20 cellular contexts compared by ENCODE assay signal in the genomic region with DNA sequence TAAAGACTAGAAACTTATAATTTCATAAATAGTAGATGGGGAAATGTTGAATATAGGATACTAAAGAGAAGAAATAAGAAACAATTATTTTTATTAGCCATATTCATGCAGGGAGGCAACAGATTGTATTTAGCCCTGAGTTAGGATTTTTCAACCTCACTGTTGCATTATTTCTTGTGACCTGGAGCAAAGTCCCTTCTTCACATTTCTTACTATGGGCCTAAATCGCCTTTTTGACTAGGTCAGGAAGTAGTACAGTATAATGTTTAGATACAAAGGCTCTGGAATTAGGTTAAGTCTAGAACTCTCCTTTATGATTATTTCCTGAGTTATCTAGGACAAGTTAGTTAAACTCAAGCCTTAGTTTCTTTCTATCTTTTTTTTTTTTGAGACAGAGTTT.
"Had no signal": no experiment of that assay in that cellular context is flagged by ENCODE, and none has a peak within 500 bp of the region (broad histone marks: within the 10 kb centered on the region; RNA-seq: fewer than 3 reads in every experiment).

No MANE protein-coding gene starts in this region.

- H3K36me3 ChIP-seq: heart left ventricle, pancreas, prostate gland, right lobe of liver, spleen had no signal

- H3K4me3 Mint-ChIP-seq: nephron; stimulated activated naive B cell treated with anti-CD40 and anti-IgM and Interleukin-4, amounts not matched to agents 10 μg/mL and 1 μg/mL and 100 μg/mL, for 72 hours; stimulated activated naive CD8-positive, alpha-beta T cell treated with anti-CD3 and anti-CD28 coated beads, Interleukin-15, amount 100 ng/mL, for 72 hours had no signal

- FAIRE-seq: pancreas had no signal

- H3K9me3 Mint-ChIP-seq: nephron; stimulated activated naive CD8-positive, alpha-beta T cell treated with anti-CD3 and anti-CD28 coated beads, Interleukin-15, amount 100 ng/mL, for 72 hours had no signal

- H3K27ac Mint-ChIP-seq: stimulated activated naive B cell treated with anti-CD40 and anti-IgM and Interleukin-4, amounts not matched to agents 10 μg/mL and 1 μg/mL and 100 μg/mL, for 72 hours had no signal

- H3K9me3 ChIP-seq: heart left ventricle, mucosa of descending colon, pancreas, prostate gland, right lobe of liver, spleen, testis had no signal

- H3K4me3 ChIP-seq: coronary artery, heart left ventricle, mucosa of descending colon, pancreas, prostate gland, right lobe of liver, spleen, testis had no signal

- H3K27me3 ChIP-seq: heart left ventricle, pancreas, right lobe of liver, spleen, testis had no signal

- H3K27ac ChIP-seq: coronary artery, heart left ventricle, pancreas, prostate gland, right lobe of liver, spleen had no signal

- H3K27me3 Mint-ChIP-seq: stimulated activated naive B cell treated with anti-CD40 and anti-IgM and Interleukin-4, amounts not matched to agents 10 μg/mL and 1 μg/mL and 100 μg/mL, for 72 hours; stimulated activated naive CD8-positive, alpha-beta T cell treated with anti-CD3 and anti-CD28 coated beads, Interleukin-15, amount 100 ng/mL, for 72 hours had no signal

- DNase-seq: effector CD4-positive, alpha-beta T cell; foreskin melanocyte; heart left ventricle; hippocampal formation; left colon; mammary epithelial cell; mucosa of descending colon; occipital lobe; pancreas; right lobe of liver; spleen; stimulated activated CD4-positive, alpha-beta T cell treated with anti-CD3 and anti-CD28 coated beads, Interleukin-15, amount 100 ng/mL, for 24 hours; stimulated activated CD4-positive, alpha-beta T cell treated with anti-CD3 and anti-CD28 coated beads, Interleukin-1b, Interleukin-23, amount 100 ng/mL, for 48 hours; stimulated activated CD4-positive, alpha-beta T cell treated with anti-CD3 and anti-CD28 coated beads, Interleukin-4, amount 100 ng/mL, for 4 hours; stimulated activated naive B cell treated with anti-CD40 and anti-IgM and Interleukin-4, amounts not matched to agents 10 μg/mL and 1 μg/mL and 100 μg/mL, for 72 hours; stimulated activated naive CD8-positive, alpha-beta T cell treated with anti-CD3 and anti-CD28 coated beads, Interleukin-15, amount 100 ng/mL, for 72 hours; testis had no signal

- H3K4me1 ChIP-seq: prostate gland had no signal

- ATAC-seq: heart left ventricle; left colon; mucosa of descending colon; pancreas; stimulated activated naive B cell treated with anti-CD40 and anti-IgM and Interleukin-4, amounts not matched to agents 10 μg/mL and 1 μg/mL and 100 μg/mL, for 72 hours; stimulated activated naive CD8-positive, alpha-beta T cell treated with anti-CD3 and anti-CD28 coated beads, Interleukin-15, amount 100 ng/mL, for 72 hours had no signal
